ENCODE assay signal across 7 cellular contexts in the genomic region with DNA sequence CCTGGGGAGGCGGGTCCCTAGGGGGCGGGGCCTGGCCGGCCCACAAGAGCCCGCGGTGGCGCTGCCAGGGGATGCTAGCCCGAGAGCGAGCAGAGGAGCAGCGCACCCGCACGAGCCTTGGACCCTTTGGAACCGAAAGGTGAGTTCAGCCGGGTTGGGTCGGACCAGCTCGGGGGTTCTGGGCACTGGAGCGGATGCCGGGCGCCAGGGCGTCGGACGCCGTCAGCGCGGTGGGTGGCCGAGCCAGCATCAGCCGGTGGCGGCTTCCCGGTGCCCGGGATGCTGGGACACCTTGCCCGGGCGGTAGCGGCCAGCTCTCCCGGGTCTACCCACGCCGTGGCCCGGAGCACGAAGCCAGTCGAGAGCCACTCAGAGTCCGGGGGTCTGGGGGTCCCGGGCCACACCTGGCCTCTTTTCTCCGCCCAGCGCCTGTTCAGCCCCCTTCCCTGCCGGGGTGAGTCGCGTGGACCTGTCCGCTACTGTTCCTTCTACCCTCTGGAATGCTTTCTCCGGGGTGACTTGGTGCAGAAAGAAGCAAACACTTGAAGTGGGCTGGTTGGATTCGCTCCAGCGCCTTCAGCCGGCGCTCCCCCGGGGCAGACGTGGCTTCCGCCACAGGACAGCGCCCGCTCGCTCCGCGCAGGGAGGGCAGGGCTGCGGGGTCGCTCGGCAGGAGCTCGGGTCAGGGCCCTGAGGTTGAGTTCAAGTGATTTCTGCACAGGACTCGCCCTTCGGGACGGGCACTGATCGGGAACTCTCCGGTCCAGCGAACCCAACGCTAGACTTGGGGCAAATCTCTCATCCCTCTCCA. TPM values are rescaled to one million over a fixed set of nuclear protein-coding genes. Genes with fewer than 3 reads are reported as not detected.
A peak's percentile ranks its signal among the peaks of the same experiment; 100 is the strongest.
DNase-seq lines count a peak whose midpoint lies in the region; ATAC-seq lines count a peak whose summit lies in the region.

A gene with protein sequence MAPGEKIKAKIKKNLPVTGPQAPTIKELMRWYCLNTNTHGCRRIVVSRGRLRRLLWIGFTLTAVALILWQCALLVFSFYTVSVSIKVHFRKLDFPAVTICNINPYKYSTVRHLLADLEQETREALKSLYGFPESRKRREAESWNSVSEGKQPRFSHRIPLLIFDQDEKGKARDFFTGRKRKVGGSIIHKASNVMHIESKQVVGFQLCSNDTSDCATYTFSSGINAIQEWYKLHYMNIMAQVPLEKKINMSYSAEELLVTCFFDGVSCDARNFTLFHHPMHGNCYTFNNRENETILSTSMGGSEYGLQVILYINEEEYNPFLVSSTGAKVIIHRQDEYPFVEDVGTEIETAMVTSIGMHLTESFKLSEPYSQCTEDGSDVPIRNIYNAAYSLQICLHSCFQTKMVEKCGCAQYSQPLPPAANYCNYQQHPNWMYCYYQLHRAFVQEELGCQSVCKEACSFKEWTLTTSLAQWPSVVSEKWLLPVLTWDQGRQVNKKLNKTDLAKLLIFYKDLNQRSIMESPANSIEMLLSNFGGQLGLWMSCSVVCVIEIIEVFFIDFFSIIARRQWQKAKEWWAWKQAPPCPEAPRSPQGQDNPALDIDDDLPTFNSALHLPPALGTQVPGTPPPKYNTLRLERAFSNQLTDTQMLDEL (plus strand): TSS at position 71 of the 811 bp plus-strand sequence. CDS start 3,527 bp downstream, outside the sequence.

- DNase-seq in activated CD8-positive, alpha-beta T cell treated with anti-CD3 and anti-CD28 coated beads, Interleukin-2, amount 10 ng/mL, durations not matched to agents 7 days and 5 days: no peak
- DNase-seq in iPS-NIHi11 (ENCODE audit: low spot score): peak; percentile 33
- peak; percentile 5 for DNase-seq in stimulated activated naive CD8-positive, alpha-beta T cell treated with anti-CD3 and anti-CD28 coated beads, Interleukin-15, Interleukin-2, amounts not matched to agents 100 U/mL and 50 U/mL, for 24 hours
- DNase-seq in Ammon's horn (ENCODE audit: low spot score): no peak
- no peak for DNase-seq in RKO (ENCODE audit: low spot score)

- H3K9me3 Mint-ChIP-seq in activated CD8-positive, alpha-beta T cell treated with anti-CD3 and anti-CD28 coated beads, Interleukin-2, amount 10 ng/mL, durations not matched to agents 7 days and 5 days (ENCODE audit: insufficient read depth): no peaks in the 10 kb centered on the region

- no peaks in the 10 kb centered on the region for H3K36me3 Mint-ChIP-seq in activated CD8-positive, alpha-beta T cell treated with anti-CD3 and anti-CD28 coated beads, Interleukin-2, amount 10 ng/mL, durations not matched to agents 7 days and 5 days (ENCODE audit: low read depth)

- H3K4me3 Mint-ChIP-seq in activated CD8-positive, alpha-beta T cell treated with anti-CD3 and anti-CD28 coated beads, Interleukin-2, amount 10 ng/mL, durations not matched to agents 7 days and 5 days: peak within 1 kb of the TSS; percentile 18

- H3K4me1 Mint-ChIP-seq in activated CD8-positive, alpha-beta T cell treated with anti-CD3 and anti-CD28 coated beads, Interleukin-2, amount 10 ng/mL, durations not matched to agents 7 days and 5 days (ENCODE audit: low read depth): peaks cover 9% of the 10 kb centered on the region

- no peak within 1 kb of the TSS for H3K27ac Mint-ChIP-seq in activated CD8-positive, alpha-beta T cell treated with anti-CD3 and anti-CD28 coated beads, Interleukin-2, amount 10 ng/mL, durations not matched to agents 7 days and 5 days

- H3K27me3 Mint-ChIP-seq in activated CD8-positive, alpha-beta T cell treated with anti-CD3 and anti-CD28 coated beads, Interleukin-2, amount 10 ng/mL, durations not matched to agents 7 days and 5 days (ENCODE audit: low read depth): peaks cover 34% of the 10 kb centered on the region

- peak; percentile 18 for ATAC-seq in GM18517 (IDR thresholded peaks at IDR 0.05; ENCODE audit: unreplicated experiment)
- ATAC-seq in HG02970 (IDR thresholded peaks at IDR 0.05; ENCODE audit: low FRiP score, unreplicated experiment): peak; percentile 3
- ATAC-seq in activated CD8-positive, alpha-beta T cell treated with anti-CD3 and anti-CD28 coated beads, Interleukin-2, amount 10 ng/mL, durations not matched to agents 7 days and 5 days: peak; percentile 21
- peak; percentile 16 for ATAC-seq in stimulated activated naive CD8-positive, alpha-beta T cell treated with anti-CD3 and anti-CD28 coated beads, Interleukin-15, Interleukin-2, amounts not matched to agents 100 U/mL and 50 U/mL, for 24 hours

- CTCF ChIA-PET in activated CD8-positive, alpha-beta T cell treated with anti-CD3 and anti-CD28 coated beads, Interleukin-2, amount 10 ng/mL, durations not matched to agents 7 days and 5 days (lab: Charles Lee): interaction anchor here (0.7 to 7.0 kb wide), 8 partner anchors 9 to 252 kb away, joined by 3 to 101 read pairs (median 4); partner anchors contain the start of gene USP31

- POLR2A ChIA-PET in activated CD8-positive, alpha-beta T cell treated with anti-CD3 and anti-CD28 coated beads, Interleukin-2, amount 10 ng/mL, durations not matched to agents 7 days and 5 days (lab: Charles Lee): no interaction called here

RNA-seq across cellular contexts. Expression of the gene that starts here (rescaled TPM):
- total RNA-seq in activated CD8-positive, alpha-beta T cell treated with anti-CD3 and anti-CD28 coated beads, Interleukin-2, amount 10 ng/mL, durations not matched to agents 7 days and 5 days: not detected

Comparison
In these comparisons a context has a peak if more than half of its experiments do, and no peak if none do; other contexts are left out.
1. Peak in ATAC-seq in activated CD8-positive, alpha-beta T cell treated with anti-CD3 and anti-CD28 coated beads, Interleukin-2, amount 10 ng/mL, durations not matched to agents 7 days and 5 days; RNA of the gene not detected or under 1 TPM.
2. DNase-seq: peak in iPS-NIHi11 (single experiment) and stimulated activated naive CD8-positive, alpha-beta T cell treated with anti-CD3 and anti-CD28 coated beads, Interleukin-15, Interleukin-2, amounts not matched to agents 100 U/mL and 50 U/mL, for 24 hours (single experiment); none in activated CD8-positive, alpha-beta T cell treated with anti-CD3 and anti-CD28 coated beads, Interleukin-2, amount 10 ng/mL, durations not matched to agents 7 days and 5 days (single experiment), Ammon's horn (single experiment) and RKO (single experiment).
3. Peak in every context shown above with its lines, with median percentiles within 50 percentile points of each other: ATAC-seq.